ENCODE assay signal across 1 cellular context in the genomic region with DNA sequence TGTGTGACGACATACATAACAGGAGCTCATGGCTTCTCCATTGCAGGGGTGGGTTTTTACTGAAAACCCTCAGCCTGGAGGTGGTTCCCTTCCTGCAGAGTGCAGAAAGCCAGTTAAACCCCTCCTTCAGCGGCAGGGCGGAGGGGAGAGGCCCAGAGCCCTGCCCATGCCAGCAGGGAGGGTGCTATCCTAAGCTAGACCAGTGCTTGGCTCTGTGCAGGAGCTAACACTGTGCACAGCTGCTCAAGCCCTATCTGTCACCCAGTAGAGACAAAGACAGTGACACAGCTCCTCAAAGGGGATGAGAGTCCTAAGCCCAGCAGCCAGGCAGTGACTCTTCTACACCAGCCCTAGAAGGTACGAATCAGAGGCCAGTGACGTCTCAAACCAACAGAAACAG.
TF ChIP-seq lines count a peak whose summit lies in the region.

No MANE protein-coding gene starts in this region.

TF ChIP-seq in K562, 482 proteins besides CTCF, POLR2A, EP300 and RAD21:
- TF ChIP-seq ZBTB7A (IDR thresholded peaks at IDR 0.05; ENCODE audit: borderline replicate concordance, control insufficient read depth, low read depth, low read length): no peak
- no peak for TF ChIP-seq WHSC1 (IDR thresholded peaks at IDR 0.05; ENCODE audit: low read length)
- no peak for TF ChIP-seq U2AF1 (optimal IDR thresholded peaks at IDR 0.05; ENCODE audit: low read depth, low read length)
